Comparison of ENCODE assay signal across 9 cellular contexts in genomic region chr6:18528084-18528743, GRCh38.
DNase-seq lines count a peak whose midpoint lies in the region; ATAC-seq and TF ChIP-seq lines count a peak whose summit lies in the region.
"Had no signal": no experiment of that assay in that cellular context is flagged by ENCODE, and none has a peak within 500 bp of the region (broad histone marks: within the 10 kb centered on the region; RNA-seq: fewer than 3 reads in every experiment).

No MANE protein-coding gene starts in this region.

- ATAC-seq in Panc1, result no peak
- ATAC-seq in HG03469 (IDR thresholded peaks at IDR 0.05; ENCODE audit: unreplicated experiment), result no peak
- ATAC-seq in HG03571 (IDR thresholded peaks at IDR 0.05; ENCODE audit: unreplicated experiment), result no peak
- no peak for ATAC-seq in HG03196 (IDR thresholded peaks at IDR 0.05; ENCODE audit: unreplicated experiment)

- peak; percentile 35; the same call in 1 of the 2 replicates for TF ChIP-seq CTCF in Panc1 (IDR thresholded peaks at IDR 0.05)
- no peak for TF ChIP-seq CTCF in fibroblast of villous mesenchyme (IDR thresholded peaks at IDR 0.05; ENCODE audit: insufficient read depth, low read depth, low read length)

- CTCF ChIA-PET in Panc1 (lab: Charles Lee), result no interaction called here

- in situ Hi-C loops in Panc1 (cut with HindIII; ENCODE audit: low pct_unique_long_range_greater_than_20kb, low sequenced_read_pairs), result no loop called here

- H3K4me3 ChIP-seq in HUES48 (ENCODE audit: low read depth, low read length) (no peak overlapping the region), Panc1 (ENCODE audit: low read depth in 2 of 2, low read length in 2 of 2) (no peak overlapping the region), fibroblast of villous mesenchyme (ENCODE audit: low read depth, low read length) (no peak overlapping the region), MG63 (no peak overlapping the region)

- H3K9me3 ChIP-seq in HUES48 (ENCODE audit: control insufficient read depth, insufficient read depth, low read length), result no peaks in the 10 kb centered on the region
- H3K9me3 ChIP-seq in Panc1 (ENCODE audit: control insufficient read depth, insufficient read depth, low read depth, low read length), result no peaks in the 10 kb centered on the region
- H3K9me3 ChIP-seq in MG63, result no peaks in the 10 kb centered on the region

- H3K27me3 ChIP-seq in HUES48 (ENCODE audit: control insufficient read depth, insufficient read depth, low read length) (no peaks in the 10 kb centered on the region), Panc1 (ENCODE audit: control insufficient read depth, insufficient read depth, low read length) (peaks cover 8% of the 10 kb centered on the region; the same call in 1 of the 2 replicates), MG63 (no peaks in the 10 kb centered on the region)

- H3K36me3 ChIP-seq in HUES48 (ENCODE audit: control insufficient read depth, insufficient read depth, low read length) (no peaks in the 10 kb centered on the region), Panc1 (ENCODE audit: control insufficient read depth, insufficient read depth, low read length) (no peaks in the 10 kb centered on the region), MG63 (no peaks in the 10 kb centered on the region)

- intact Hi-C loops in Panc1 (cut with micrococcal nuclease; ENCODE audit: unreplicated experiment), result no loop called here

- POLR2A ChIA-PET in Panc1 (lab: Charles Lee), result no interaction called here

- BruUV-seq in Panc1 (replicated peaks; lab: Mats Ljungman, UMichigan), result no TSS peak

- no peak overlapping the region for H3K9ac ChIP-seq in HUES48 (ENCODE audit: low read depth, low read length)

- DNase-seq in AG08395 (ENCODE audit: low spot score), result peak; percentile 41
- no peak for DNase-seq in Panc1 (ENCODE audit: low read depth, low spot score)
- DNase-seq in fibroblast of villous mesenchyme (ENCODE audit: low read depth), result peak; percentile 6
- DNase-seq in MG63, result no peak
- DNase-seq: amniotic stem cell had no signal

- H3K27ac ChIP-seq in HUES48 (ENCODE audit: low read depth, low read length) (peak overlapping the region; percentile 31), Panc1 (ENCODE audit: low read length) (no peak overlapping the region)

- H3K4me1 ChIP-seq in HUES48 (ENCODE audit: control insufficient read depth, insufficient read depth, low read length) (peaks cover 12% of the 10 kb centered on the region), Panc1 (ENCODE audit: control insufficient read depth, insufficient read depth, low read length) (no peaks in the 10 kb centered on the region)

Comparison
In these comparisons a context has a peak if more than half of its experiments do, and no peak if none do; other contexts are left out.
1. DNase-seq: peak in AG08395 (single experiment) and fibroblast of villous mesenchyme (single experiment); none in Panc1 (single experiment) and MG63 (single experiment).